ENCODE assay signal across 20 cellular contexts in the genomic region with DNA sequence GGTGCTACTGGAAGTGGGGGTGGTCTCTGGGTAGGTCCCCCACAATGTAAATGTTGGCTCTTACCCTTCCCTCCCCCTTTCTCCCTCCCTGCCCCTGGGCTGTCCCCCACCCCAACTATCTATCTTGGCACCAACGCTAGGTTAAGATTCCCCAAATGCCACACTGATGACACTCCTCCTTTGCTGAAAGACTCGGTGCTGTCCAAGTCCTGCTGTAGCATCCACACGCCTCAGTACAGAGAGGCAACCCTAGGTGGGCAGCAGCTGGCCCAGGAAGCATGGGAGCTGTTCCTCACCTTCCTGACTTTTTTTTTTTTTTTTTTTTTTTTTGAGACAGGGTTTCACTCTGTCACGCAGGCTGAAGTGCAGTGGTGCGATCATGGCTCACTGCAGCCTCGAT.
"Had no signal": no experiment of that assay in that cellular context is flagged by ENCODE, and none has a peak within 500 bp of the region (broad histone marks: within the 10 kb centered on the region; RNA-seq: fewer than 3 reads in every experiment).

No MANE protein-coding gene starts in this region.

- ATAC-seq: activated CD4-positive, alpha-beta T cell treated with anti-CD3 and anti-CD28 coated beads for 36 hours; heart left ventricle; left lobe of liver; lower lobe of right lung; naive thymus-derived CD4-positive, alpha-beta T cell; stimulated activated naive CD8-positive, alpha-beta T cell treated with anti-CD3 and anti-CD28 coated beads, Interleukin-15, Interleukin-2, amounts not matched to agents 100 U/mL and 50 U/mL, for 24 hours; WTC11 had no signal

- DNase-seq: activated CD4-positive, alpha-beta memory T cell treated with anti-CD3 and anti-CD28 coated beads for 36 hours; activated CD4-positive, alpha-beta T cell treated with anti-CD3 and anti-CD28 coated beads for 36 hours; activated effector memory CD4-positive, alpha-beta T cell treated with Interleukin-2 at 50 U/mL for 16 hours; activated naive CD4-positive, alpha-beta T cell treated with anti-CD3 and anti-CD28 coated beads for 36 hours; activated naive CD8-positive, alpha-beta T cell treated with anti-CD3 and anti-CD28 coated beads, Interleukin-2, amount 10 ng/mL, durations not matched to agents 7 days and 5 days; activated T-cell treated with anti-CD3 and anti-CD28 coated beads, Interleukin-2, amount 50 U/mL, for 48 hours; amygdala; cerebellar nuclear complex; cortex of kidney; lower lobe of right lung; naive thymus-derived CD4-positive, alpha-beta T cell; sigmoid colon; stimulated activated CD4-positive, alpha-beta T cell treated with anti-CD3 and anti-CD28 coated beads, Interleukin-4, amount 100 ng/mL, for 24 hours; stimulated activated naive CD8-positive, alpha-beta T cell treated with anti-CD3 and anti-CD28 coated beads, Interleukin-15, Interleukin-2, amounts not matched to agents 100 U/mL and 50 U/mL, for 24 hours; T-helper 9 cell had no signal

- H3K9me3 Mint-ChIP-seq: activated CD4-positive, alpha-beta memory T cell treated with anti-CD3 and anti-CD28 coated beads for 36 hours; activated naive CD4-positive, alpha-beta T cell treated with anti-CD3 and anti-CD28 coated beads for 36 hours; activated naive CD8-positive, alpha-beta T cell treated with anti-CD3 and anti-CD28 coated beads, Interleukin-2, amount 10 ng/mL, durations not matched to agents 7 days and 5 days; naive thymus-derived CD4-positive, alpha-beta T cell; neural crest cell; WTC11 had no signal

- H3K36me3 ChIP-seq: heart left ventricle, lower lobe of right lung had no signal

- H3K27ac ChIP-seq: epithelial cell of prostate, heart left ventricle, lower lobe of right lung, sigmoid colon had no signal

- H3K36me3 Mint-ChIP-seq: activated CD4-positive, alpha-beta memory T cell treated with anti-CD3 and anti-CD28 coated beads for 36 hours; activated naive CD8-positive, alpha-beta T cell treated with anti-CD3 and anti-CD28 coated beads, Interleukin-2, amount 10 ng/mL, durations not matched to agents 7 days and 5 days; naive thymus-derived CD4-positive, alpha-beta T cell; WTC11 had no signal

- H3K4me3 Mint-ChIP-seq: activated CD4-positive, alpha-beta memory T cell treated with anti-CD3 and anti-CD28 coated beads for 36 hours; activated CD4-positive, alpha-beta T cell treated with anti-CD3 and anti-CD28 coated beads for 36 hours; activated naive CD4-positive, alpha-beta T cell treated with anti-CD3 and anti-CD28 coated beads for 36 hours; activated naive CD8-positive, alpha-beta T cell treated with anti-CD3 and anti-CD28 coated beads, Interleukin-2, amount 10 ng/mL, durations not matched to agents 7 days and 5 days; naive thymus-derived CD4-positive, alpha-beta T cell; neural crest cell; WTC11 had no signal

- H3K9me3 ChIP-seq: heart left ventricle, lower lobe of right lung, sigmoid colon had no signal

- H3K27ac Mint-ChIP-seq: activated CD4-positive, alpha-beta memory T cell treated with anti-CD3 and anti-CD28 coated beads for 36 hours; activated CD4-positive, alpha-beta T cell treated with anti-CD3 and anti-CD28 coated beads for 36 hours; activated naive CD4-positive, alpha-beta T cell treated with anti-CD3 and anti-CD28 coated beads for 36 hours; activated naive CD8-positive, alpha-beta T cell treated with anti-CD3 and anti-CD28 coated beads, Interleukin-2, amount 10 ng/mL, durations not matched to agents 7 days and 5 days; naive thymus-derived CD4-positive, alpha-beta T cell; WTC11 had no signal

- H3K4me3 ChIP-seq: heart left ventricle, lower lobe of right lung, sigmoid colon had no signal
